Comparison of ENCODE assay signal across 21 cellular contexts in genomic region chr5:44167540-44167939, GRCh38.
"Had no signal": no experiment of that assay in that cellular context is flagged by ENCODE, and none has a peak within 500 bp of the region (broad histone marks: within the 10 kb centered on the region; RNA-seq: fewer than 3 reads in every experiment).

No MANE protein-coding gene starts in this region.

- ATAC-seq: K562, Panc1, PC-3 had no signal

- DNase-seq: Kasumi-1, MM.1S, NCI-H1092 treated with DMSO at 0.1 percent for 48 hours, NCI-H1436, NCI-H187, NCI-H2029, NCI-H2081 treated with DMSO at 0.1 percent for 48 hours, NCI-H2171, NCI-H226, NCI-H446, NCI-H510A, NCI-H524 treated with DMSO at 0.1 percent for 48 hours, NCI-H69, NCI-H774, PC-3, SHP77, SK-N-SH, SW 1271, T-helper 1 cell had no signal
